Comparison of ENCODE assay signal across 15 cellular contexts in genomic region chr2:204892506-204893255, GRCh38.
DNase-seq lines count a peak whose midpoint lies in the region; ATAC-seq and TF ChIP-seq lines count a peak whose summit lies in the region.
"Had no signal": no experiment of that assay in that cellular context is flagged by ENCODE, and none has a peak within 500 bp of the region (broad histone marks: within the 10 kb centered on the region; RNA-seq: fewer than 3 reads in every experiment).

No MANE protein-coding gene starts in this region.

- H3K27me3 ChIP-seq in PC-3 (ENCODE audit: low read length) = no peaks in the 10 kb centered on the region
- H3K27me3 ChIP-seq in left lung = no peaks in the 10 kb centered on the region
- H3K27me3 ChIP-seq: stomach had no signal

- no peak overlapping the region for H3K9ac ChIP-seq in PC-3 (ENCODE audit: low read length)

- no peak overlapping the region for H2AFZ ChIP-seq in PC-3 (ENCODE audit: low read length)

- POLR2A ChIA-PET in PC-3 (lab: Charles Lee; ENCODE audit: unreplicated experiment) (no interaction called here), GM10248 (lab: Yijun Ruan, JAX) (no interaction called here)

- no peak overlapping the region for H3K4me2 ChIP-seq in PC-3 (ENCODE audit: low read length)

- no peaks in the 10 kb centered on the region for H3F3A ChIP-seq in PC-3 (ENCODE audit: low read length, unreplicated experiment)

- H3K9me3 ChIP-seq in PC-3 (ENCODE audit: low read length) = no peaks in the 10 kb centered on the region
- H3K9me3 ChIP-seq in left lung = no peaks in the 10 kb centered on the region
- H3K9me3 ChIP-seq: stomach had no signal

- H3K4me3 ChIP-seq in PC-3 (ENCODE audit: low read length) = no peak overlapping the region
- H3K4me3 ChIP-seq in epithelial cell of proximal tubule (ENCODE audit: low read depth, low read length) = no peak overlapping the region
- H3K4me3 ChIP-seq in left lung = no peak overlapping the region
- H3K4me3 ChIP-seq: stomach had no signal

- DNase-seq in GM03348 (ENCODE audit: low spot score) (peak; percentile 81), PC-3 (peak; percentile 24), epithelial cell of proximal tubule (ENCODE audit: low read depth) (peak; percentile 3), non-pigmented ciliary epithelial cell (ENCODE audit: low read depth) (peak; percentile 31), DMS 273 treated with DMSO at 0.1 percent for 48 hours (lab: John Stamatoyannopoulos, UW) (no peak), left lung (no peak), GM10248 (ENCODE audit: extremely low spot score) (no peak), Kasumi-1 (lab: John Stamatoyannopoulos, UW) (no peak)
- DNase-seq: activated effector memory CD4-positive, alpha-beta T cell treated with Interleukin-2 at 50 U/mL for 16 hours; caudate nucleus; occipital lobe; small intestine; stomach; T-helper 9 cell had no signal

- H3K9me2 ChIP-seq in PC-3 (replicated peaks; ENCODE audit: low read length) = no peaks in the 10 kb centered on the region

- TF ChIP-seq CTCF in PC-3 (conservative IDR thresholded peaks at IDR 0.05; ENCODE audit: low read depth, low read length) = no peak
- TF ChIP-seq CTCF in epithelial cell of proximal tubule (conservative IDR thresholded peaks at IDR 0.05; ENCODE audit: low read depth, low read length) = no peak
- no peak for TF ChIP-seq CTCF in left lung (IDR thresholded peaks at IDR 0.05)
- TF ChIP-seq CTCF in GM10248 (IDR thresholded peaks at IDR 0.05; ENCODE audit: control extremely low read depth, extremely low read depth, low read depth, missing control alignments) = no peak

- H3K79me2 ChIP-seq in PC-3 (ENCODE audit: low read length) = no peaks in the 10 kb centered on the region

- no peak overlapping the region for H3K27ac ChIP-seq in PC-3 (ENCODE audit: low read length)
- H3K27ac ChIP-seq in left lung = no peak overlapping the region
- H3K27ac ChIP-seq: epithelial cell of prostate, stomach had no signal

- CTCF ChIA-PET in PC-3 (lab: Charles Lee) = no interaction called here
- CTCF ChIA-PET in GM10248 (lab: Yijun Ruan, JAX) = interaction anchor here (1.6 kb wide), 1 partner anchor 9 kb away, joined by 4 read pairs; no protein-coding TSS in a partner anchor

- H3K36me3 ChIP-seq in PC-3 (ENCODE audit: low read depth, low read length) (no peaks in the 10 kb centered on the region), left lung (no peaks in the 10 kb centered on the region)
- H3K36me3 ChIP-seq: stomach had no signal

- no peaks in the 10 kb centered on the region for H3K4me1 ChIP-seq in PC-3 (ENCODE audit: insufficient read depth, low read length)
- H3K4me1 ChIP-seq in left lung = no peaks in the 10 kb centered on the region

- H4K20me1 ChIP-seq in PC-3 (ENCODE audit: low read length) = no peaks in the 10 kb centered on the region

- intact Hi-C loops in PC-3 (cut with micrococcal nuclease) (no loop called here), left lung (cut with DNase I) (no loop called here)

- ATAC-seq in PC-3 (no peak), left lung (no peak)

- BruUV-seq in PC-3 (replicated peaks; lab: Mats Ljungman, UMichigan) = no TSS peak

Comparison
In these comparisons a context has a peak if more than half of its experiments do, and no peak if none do; other contexts are left out.
1. DNase-seq: peak in GM03348 (single experiment), PC-3 (single experiment), epithelial cell of proximal tubule (single experiment) and non-pigmented ciliary epithelial cell (single experiment); none in DMS 273 treated with DMSO at 0.1 percent for 48 hours (single experiment), left lung (0 of 2), GM10248 (single experiment) and Kasumi-1 (0 of 2).